14 cellular contexts compared by ENCODE assay signal in genomic region chr16:63702981-63703590, GRCh38.
DNase-seq lines count a peak whose midpoint lies in the region; ATAC-seq and TF ChIP-seq lines count a peak whose summit lies in the region.
"Had no signal": no experiment of that assay in that cellular context is flagged by ENCODE, and none has a peak within 500 bp of the region (broad histone marks: within the 10 kb centered on the region; RNA-seq: fewer than 3 reads in every experiment).

No MANE protein-coding gene starts in this region.

- H3K4me3 Mint-ChIP-seq in type B pancreatic cell = peak overlapping the region; percentile 66
- H3K4me3 Mint-ChIP-seq: activated B cell treated with CpG ODN at 0.5 μM for 24 hours; activated T-helper 17 cell treated with anti-CD3 and anti-CD28 coated beads, Interleukin-2, amount 50 U/mL, for 72 hours had no signal

- H3K4me1 Mint-ChIP-seq in type B pancreatic cell (ENCODE audit: unreplicated experiment) = peaks cover 8% of the 10 kb centered on the region
- H3K4me1 Mint-ChIP-seq: activated B cell treated with CpG ODN at 0.5 μM for 24 hours; activated T-helper 17 cell treated with anti-CD3 and anti-CD28 coated beads, Interleukin-2, amount 50 U/mL, for 72 hours had no signal

- no peaks in the 10 kb centered on the region for H3K27me3 Mint-ChIP-seq in type B pancreatic cell
- H3K27me3 Mint-ChIP-seq: activated B cell treated with CpG ODN at 0.5 μM for 24 hours; activated T-helper 17 cell treated with anti-CD3 and anti-CD28 coated beads, Interleukin-2, amount 50 U/mL, for 72 hours had no signal

- DNase-seq in SHP77 (lab: John Stamatoyannopoulos, UW) = peak; percentile 5 to 22
- DNase-seq in SHP77 treated with DMSO at 0.1 percent for 48 hours (lab: John Stamatoyannopoulos, UW) = no peak
- DNase-seq in SK-N-DZ (ENCODE audit: low spot score) = peak; percentile 27
- DNase-seq in iPS-NIHi7 (ENCODE audit: extremely low spot score) = peak; percentile 38
- no peak for DNase-seq in type B pancreatic cell (ENCODE audit: extremely low spot score, unreplicated experiment)
- no peak for DNase-seq in NOMO-1 (lab: John Stamatoyannopoulos, UW; ENCODE audit: unreplicated experiment in 2 of 2)
- no peak for DNase-seq in NCI-H1930 (lab: John Stamatoyannopoulos, UW)
- DNase-seq: activated B cell treated with CpG ODN at 0.5 μM for 24 hours; activated CD8-positive, alpha-beta memory T cell treated with anti-CD3 and anti-CD28 coated beads for 24 hours; NK-92 treated with Interleukin-12 subunit alpha and Interleukin-12 subunit beta, amount 100 ng/mL, for 24 hours; stimulated activated naive CD4-positive, alpha-beta T cell had no signal

- no peak for ATAC-seq in GM21717 (IDR thresholded peaks at IDR 0.05; ENCODE audit: unreplicated experiment)
- ATAC-seq: activated T-helper 17 cell treated with anti-CD3 and anti-CD28 coated beads, Interleukin-2, amount 50 U/mL, for 72 hours; left lobe of liver had no signal

- H3K9me3 Mint-ChIP-seq in type B pancreatic cell = no peaks in the 10 kb centered on the region

- peak overlapping the region; percentile 68 for H3K27ac Mint-ChIP-seq in type B pancreatic cell
- H3K27ac Mint-ChIP-seq: activated B cell treated with CpG ODN at 0.5 μM for 24 hours; activated T-helper 17 cell treated with anti-CD3 and anti-CD28 coated beads, Interleukin-2, amount 50 U/mL, for 72 hours had no signal

- H3K36me3 Mint-ChIP-seq in type B pancreatic cell = no peaks in the 10 kb centered on the region

- TF ChIP-seq CTCF in type B pancreatic cell (conservative IDR thresholded peaks at IDR 0.05) = no peak

Comparison
In these comparisons a context has a peak if more than half of its experiments do, and no peak if none do; other contexts are left out.
1. DNase-seq: peak in SHP77 (2 of 2), SK-N-DZ (single experiment) and iPS-NIHi7 (single experiment); none in SHP77 treated with DMSO at 0.1 percent for 48 hours (single experiment), type B pancreatic cell (single experiment), NOMO-1 (0 of 2) and NCI-H1930 (0 of 2).